1 cellular context compared by ENCODE assay signal in the genomic region with DNA sequence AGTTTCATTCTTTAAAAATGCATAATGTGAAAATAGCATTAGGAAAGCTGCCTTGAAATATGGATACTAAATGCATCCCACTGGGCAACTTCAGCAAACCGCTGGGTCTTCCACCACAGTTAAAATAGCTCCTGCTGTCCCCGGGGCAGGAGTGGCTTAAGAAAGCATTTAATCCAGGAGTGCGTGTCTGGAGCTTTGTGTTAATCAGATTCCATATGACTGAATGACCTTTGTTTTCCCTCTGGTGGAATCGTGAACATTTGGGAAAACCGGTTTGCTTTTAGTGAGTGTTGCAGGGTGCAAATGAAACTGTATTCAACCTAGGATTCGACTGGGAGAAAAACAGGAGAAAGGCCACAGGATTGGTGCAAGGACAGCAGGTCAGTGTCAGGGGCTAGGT.
TF ChIP-seq lines count a peak whose summit lies in the region.

No MANE protein-coding gene starts in this region.

TF ChIP-seq in SK-N-SH treated with all-trans-retinoic acid at 6 μM for 48 hours, 23 proteins besides CTCF, POLR2A, EP300 and RAD21 (continued from another document):
- TF ChIP-seq, protein P1, sequence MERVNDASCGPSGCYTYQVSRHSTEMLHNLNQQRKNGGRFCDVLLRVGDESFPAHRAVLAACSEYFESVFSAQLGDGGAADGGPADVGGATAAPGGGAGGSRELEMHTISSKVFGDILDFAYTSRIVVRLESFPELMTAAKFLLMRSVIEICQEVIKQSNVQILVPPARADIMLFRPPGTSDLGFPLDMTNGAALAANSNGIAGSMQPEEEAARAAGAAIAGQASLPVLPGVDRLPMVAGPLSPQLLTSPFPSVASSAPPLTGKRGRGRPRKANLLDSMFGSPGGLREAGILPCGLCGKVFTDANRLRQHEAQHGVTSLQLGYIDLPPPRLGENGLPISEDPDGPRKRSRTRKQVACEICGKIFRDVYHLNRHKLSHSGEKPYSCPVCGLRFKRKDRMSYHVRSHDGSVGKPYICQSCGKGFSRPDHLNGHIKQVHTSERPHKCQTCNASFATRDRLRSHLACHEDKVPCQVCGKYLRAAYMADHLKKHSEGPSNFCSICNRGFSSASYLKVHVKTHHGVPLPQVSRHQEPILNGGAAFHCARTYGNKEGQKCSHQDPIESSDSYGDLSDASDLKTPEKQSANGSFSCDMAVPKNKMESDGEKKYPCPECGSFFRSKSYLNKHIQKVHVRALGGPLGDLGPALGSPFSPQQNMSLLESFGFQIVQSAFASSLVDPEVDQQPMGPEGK (CRISPR knock-in tag; IDR thresholded peaks at IDR 0.05; ENCODE audit: borderline replicate concordance), result no peak
- no peak for TF ChIP-seq CSDC2 (CRISPR knock-in tag; IDR thresholded peaks at IDR 0.05)
- no peak for TF ChIP-seq ISL1 (CRISPR knock-in tag; IDR thresholded peaks at IDR 0.05)
- TF ChIP-seq ZNF565 (CRISPR knock-in tag; conservative IDR thresholded peaks at IDR 0.05; ENCODE audit: low read depth), result no peak
- no peak for TF ChIP-seq PPARA (CRISPR knock-in tag; IDR thresholded peaks at IDR 0.05; ENCODE audit: borderline replicate concordance)
- no peak for TF ChIP-seq SNAI2 (CRISPR knock-in tag; IDR thresholded peaks at IDR 0.05)
- no peak for TF ChIP-seq RARB (CRISPR knock-in tag; IDR thresholded peaks at IDR 0.05)
- TF ChIP-seq, protein P2, sequence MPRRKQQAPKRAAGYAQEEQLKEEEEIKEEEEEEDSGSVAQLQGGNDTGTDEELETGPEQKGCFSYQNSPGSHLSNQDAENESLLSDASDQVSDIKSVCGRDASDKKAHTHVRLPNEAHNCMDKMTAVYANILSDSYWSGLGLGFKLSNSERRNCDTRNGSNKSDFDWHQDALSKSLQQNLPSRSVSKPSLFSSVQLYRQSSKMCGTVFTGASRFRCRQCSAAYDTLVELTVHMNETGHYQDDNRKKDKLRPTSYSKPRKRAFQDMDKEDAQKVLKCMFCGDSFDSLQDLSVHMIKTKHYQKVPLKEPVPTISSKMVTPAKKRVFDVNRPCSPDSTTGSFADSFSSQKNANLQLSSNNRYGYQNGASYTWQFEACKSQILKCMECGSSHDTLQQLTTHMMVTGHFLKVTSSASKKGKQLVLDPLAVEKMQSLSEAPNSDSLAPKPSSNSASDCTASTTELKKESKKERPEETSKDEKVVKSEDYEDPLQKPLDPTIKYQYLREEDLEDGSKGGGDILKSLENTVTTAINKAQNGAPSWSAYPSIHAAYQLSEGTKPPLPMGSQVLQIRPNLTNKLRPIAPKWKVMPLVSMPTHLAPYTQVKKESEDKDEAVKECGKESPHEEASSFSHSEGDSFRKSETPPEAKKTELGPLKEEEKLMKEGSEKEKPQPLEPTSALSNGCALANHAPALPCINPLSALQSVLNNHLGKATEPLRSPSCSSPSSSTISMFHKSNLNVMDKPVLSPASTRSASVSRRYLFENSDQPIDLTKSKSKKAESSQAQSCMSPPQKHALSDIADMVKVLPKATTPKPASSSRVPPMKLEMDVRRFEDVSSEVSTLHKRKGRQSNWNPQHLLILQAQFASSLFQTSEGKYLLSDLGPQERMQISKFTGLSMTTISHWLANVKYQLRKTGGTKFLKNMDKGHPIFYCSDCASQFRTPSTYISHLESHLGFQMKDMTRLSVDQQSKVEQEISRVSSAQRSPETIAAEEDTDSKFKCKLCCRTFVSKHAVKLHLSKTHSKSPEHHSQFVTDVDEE (CRISPR knock-in tag; IDR thresholded peaks at IDR 0.05), result no peak; the same call in 1 of the 2 replicates
- TF ChIP-seq, protein P3, sequence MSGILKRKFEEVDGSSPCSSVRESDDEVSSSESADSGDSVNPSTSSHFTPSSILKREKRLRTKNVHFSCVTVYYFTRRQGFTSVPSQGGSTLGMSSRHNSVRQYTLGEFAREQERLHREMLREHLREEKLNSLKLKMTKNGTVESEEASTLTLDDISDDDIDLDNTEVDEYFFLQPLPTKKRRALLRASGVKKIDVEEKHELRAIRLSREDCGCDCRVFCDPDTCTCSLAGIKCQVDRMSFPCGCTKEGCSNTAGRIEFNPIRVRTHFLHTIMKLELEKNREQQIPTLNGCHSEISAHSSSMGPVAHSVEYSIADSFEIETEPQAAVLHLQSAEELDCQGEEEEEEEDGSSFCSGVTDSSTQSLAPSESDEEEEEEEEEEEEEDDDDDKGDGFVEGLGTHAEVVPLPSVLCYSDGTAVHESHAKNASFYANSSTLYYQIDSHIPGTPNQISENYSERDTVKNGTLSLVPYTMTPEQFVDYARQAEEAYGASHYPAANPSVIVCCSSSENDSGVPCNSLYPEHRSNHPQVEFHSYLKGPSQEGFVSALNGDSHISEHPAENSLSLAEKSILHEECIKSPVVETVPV (CRISPR knock-in tag; IDR thresholded peaks at IDR 0.05), result no peak
- no peak for TF ChIP-seq ESRRG (CRISPR knock-in tag; IDR thresholded peaks at IDR 0.05)
